35 cellular contexts compared by ENCODE assay signal in genomic region chr9:36118201-36118600, GRCh38. TPM values are rescaled to one million over a fixed set of nuclear protein-coding genes. Genes with fewer than 3 reads are reported as not detected.
"Had no signal": no experiment of that assay in that cellular context is flagged by ENCODE, and none has a peak within 500 bp of the region (broad histone marks: within the 10 kb centered on the region; RNA-seq: fewer than 3 reads in every experiment).

No MANE protein-coding gene starts in this region.

- H3K9me3 Mint-ChIP-seq: activated CD4-positive, alpha-beta T cell treated with anti-CD3 and anti-CD28 coated beads, Interleukin-2, amount 10 ng/mL, durations not matched to agents 24 days and 14 days; activated CD8-positive, alpha-beta T cell treated with anti-CD3 and anti-CD28 coated beads for 36 hours; activated naive CD4-positive, alpha-beta T cell treated with anti-CD3 and anti-CD28 coated beads, Interleukin-2, amount 50 U/mL, for 24 hours; activated naive CD8-positive, alpha-beta T cell treated with anti-CD3 and anti-CD28 coated beads, Interleukin-2, amount 10 ng/mL, durations not matched to agents 7 days and 5 days; activated T-cell treated with anti-CD3 and anti-CD28 coated beads, Interleukin-2, amount 50 U/mL, for 72 hours; activated T-helper 17 cell treated with anti-CD3 and anti-CD28 coated beads, Interleukin-2, amount 50 U/mL, for 72 hours; brain; IgD-negative memory B cell had no signal

- H3K27ac Mint-ChIP-seq: activated CD4-positive, alpha-beta T cell treated with anti-CD3 and anti-CD28 coated beads, Interleukin-2, amount 10 ng/mL, durations not matched to agents 24 days and 14 days; activated CD8-positive, alpha-beta T cell treated with anti-CD3 and anti-CD28 coated beads for 36 hours; activated naive CD4-positive, alpha-beta T cell treated with anti-CD3 and anti-CD28 coated beads, Interleukin-2, amount 50 U/mL, for 24 hours; activated naive CD8-positive, alpha-beta T cell treated with anti-CD3 and anti-CD28 coated beads, Interleukin-2, amount 10 ng/mL, durations not matched to agents 7 days and 5 days; activated T-cell treated with anti-CD3 and anti-CD28 coated beads, Interleukin-2, amount 50 U/mL, for 72 hours; activated T-helper 17 cell treated with anti-CD3 and anti-CD28 coated beads, Interleukin-2, amount 50 U/mL, for 72 hours; brain; IgD-negative memory B cell had no signal

- H3K36me3 ChIP-seq: Peyer's patch, WERI-Rb-1 had no signal

- H3K4me3 Mint-ChIP-seq: activated CD4-positive, alpha-beta T cell treated with anti-CD3 and anti-CD28 coated beads, Interleukin-2, amount 10 ng/mL, durations not matched to agents 24 days and 14 days; activated CD8-positive, alpha-beta T cell treated with anti-CD3 and anti-CD28 coated beads for 36 hours; activated naive CD4-positive, alpha-beta T cell treated with anti-CD3 and anti-CD28 coated beads, Interleukin-2, amount 50 U/mL, for 24 hours; activated naive CD8-positive, alpha-beta T cell treated with anti-CD3 and anti-CD28 coated beads, Interleukin-2, amount 10 ng/mL, durations not matched to agents 7 days and 5 days; activated T-cell treated with anti-CD3 and anti-CD28 coated beads, Interleukin-2, amount 50 U/mL, for 72 hours; activated T-helper 17 cell treated with anti-CD3 and anti-CD28 coated beads, Interleukin-2, amount 50 U/mL, for 72 hours; brain had no signal

- H3K27me3 Mint-ChIP-seq: activated CD4-positive, alpha-beta T cell treated with anti-CD3 and anti-CD28 coated beads, Interleukin-2, amount 10 ng/mL, durations not matched to agents 24 days and 14 days; activated CD8-positive, alpha-beta T cell treated with anti-CD3 and anti-CD28 coated beads for 36 hours; activated naive CD4-positive, alpha-beta T cell treated with anti-CD3 and anti-CD28 coated beads, Interleukin-2, amount 50 U/mL, for 24 hours; activated naive CD8-positive, alpha-beta T cell treated with anti-CD3 and anti-CD28 coated beads, Interleukin-2, amount 10 ng/mL, durations not matched to agents 7 days and 5 days; activated T-helper 17 cell treated with anti-CD3 and anti-CD28 coated beads, Interleukin-2, amount 50 U/mL, for 72 hours; brain; IgD-negative memory B cell had no signal

- ATAC-seq: activated CD8-positive, alpha-beta T cell treated with anti-CD3 and anti-CD28 coated beads for 36 hours; activated T-cell treated with anti-CD3 and anti-CD28 coated beads, Interleukin-2, amount 50 U/mL, for 72 hours; activated T-helper 17 cell treated with anti-CD3 and anti-CD28 coated beads, Interleukin-2, amount 50 U/mL, for 72 hours; PC-3; Right ventricle myocardium inferior had no signal

- H3K27ac ChIP-seq: Peyer's patch, RWPE1, WERI-Rb-1 had no signal

- H3K4me1 Mint-ChIP-seq: activated CD4-positive, alpha-beta T cell treated with anti-CD3 and anti-CD28 coated beads, Interleukin-2, amount 10 ng/mL, durations not matched to agents 24 days and 14 days; activated naive CD4-positive, alpha-beta T cell treated with anti-CD3 and anti-CD28 coated beads, Interleukin-2, amount 50 U/mL, for 24 hours; activated T-helper 17 cell treated with anti-CD3 and anti-CD28 coated beads, Interleukin-2, amount 50 U/mL, for 72 hours; brain; IgD-negative memory B cell had no signal

- H3K27me3 ChIP-seq: MG63, Peyer's patch had no signal

- H3K4me3 ChIP-seq: MG63, Peyer's patch had no signal

- DNase-seq: activated CD4-positive, alpha-beta T cell treated with anti-CD3 and anti-CD28 coated beads, Interleukin-2, amount 10 ng/mL, durations not matched to agents 24 days and 14 days; activated CD4-positive, alpha-beta T cell treated with anti-CD3 and anti-CD28 coated beads, Interleukin-2, amount 50 U/mL, for 4 hours; activated CD4-positive, CD25-positive, alpha-beta regulatory T cell; activated CD8-positive, alpha-beta T cell treated with anti-CD3 and anti-CD28 coated beads for 36 hours; activated effector memory CD4-positive, alpha-beta T cell treated with anti-CD3 and anti-CD28 coated beads, Interleukin-2, amount 50 U/mL, for 16 hours; activated naive CD4-positive, alpha-beta T cell treated with Interleukin-2 at 50 U/mL for 16 hours; activated naive CD8-positive, alpha-beta T cell treated with anti-CD3 and anti-CD28 coated beads, Interleukin-2, amount 10 ng/mL, durations not matched to agents 7 days and 5 days; activated T-cell treated with anti-CD3 and anti-CD28 coated beads, Interleukin-2, amount 50 U/mL, for 1 hour; activated T-cell treated with anti-CD3 and anti-CD28 coated beads, Interleukin-2, amount 50 U/mL, for 72 hours; caudate nucleus; Kasumi-1; KBM-7; MG63; NCI-H1436 treated with DMSO at 0.1 percent for 48 hours; NCI-H1694 treated with DMSO at 0.1 percent for 48 hours; NCI-H345; NCI-H524 treated with DMSO at 0.1 percent for 48 hours; PC-3; Peyer's patch; SIG-M5; SW 1271; T-helper 1 cell; T-helper 2 cell; T-helper 9 cell; WERI-Rb-1 had no signal

- H3K9me3 ChIP-seq: MG63, Peyer's patch had no signal

- H3K4me1 ChIP-seq: Peyer's patch had no signal

RNA-seq across cellular contexts. Expression of gene CCIN, which starts 51.0 kb away (rescaled TPM):
- total RNA-seq: activated CD4-positive, alpha-beta T cell treated with anti-CD3 and anti-CD28 coated beads, Interleukin-2, amount 10 ng/mL, durations not matched to agents 24 days and 14 days; activated CD8-positive, alpha-beta memory T cell treated with anti-CD3 and anti-CD28 coated beads for 36 hours; activated CD8-positive, alpha-beta T cell treated with anti-CD3 and anti-CD28 coated beads for 36 hours; activated T-helper 17 cell treated with anti-CD3 and anti-CD28 coated beads, Interleukin-2, amount 50 U/mL, for 72 hours; bronchial epithelial cell; NCI-H460; Peyer's patch; Right ventricle myocardium inferior; SK-MEL-5 had no signal
